ENCODE assay signal across 8 cellular contexts in the genomic region with DNA sequence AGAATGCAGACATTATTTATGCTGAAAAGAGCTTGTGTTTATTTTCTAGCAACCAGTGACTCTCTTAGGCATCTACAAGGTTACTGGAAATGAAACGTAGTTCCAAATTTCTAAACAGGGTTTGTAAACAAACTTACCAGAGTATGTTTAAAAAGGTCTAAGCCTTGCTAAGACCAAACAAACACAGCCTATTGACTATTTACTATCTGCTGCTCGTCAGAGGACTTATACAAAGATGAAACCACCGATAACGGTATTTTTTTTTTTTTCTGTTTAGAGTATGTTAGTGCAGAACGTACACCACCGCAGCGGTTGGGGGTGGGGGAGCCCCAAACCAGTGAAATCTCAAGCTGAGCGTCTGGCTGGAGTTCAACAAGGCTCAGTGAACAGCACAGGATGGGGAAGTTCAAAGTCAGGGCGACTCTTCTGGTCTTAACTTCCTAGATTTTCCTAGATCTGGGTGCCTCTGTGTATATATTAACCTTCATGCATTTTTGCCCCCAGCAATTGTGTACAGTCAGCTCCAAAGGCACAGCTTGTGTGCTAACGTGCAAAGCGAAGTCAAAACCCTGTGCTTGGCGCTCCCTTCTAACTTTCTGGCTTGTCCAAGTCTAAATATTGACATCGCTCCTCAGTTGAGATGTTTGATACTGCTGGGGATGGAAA. TPM values are rescaled to one million over a fixed set of nuclear protein-coding genes. Genes with fewer than 3 reads are reported as not detected.
A peak's percentile ranks its signal among the peaks of the same experiment; 100 is the strongest.
DNase-seq lines count a peak whose midpoint lies in the region; ATAC-seq and TF ChIP-seq lines count a peak whose summit lies in the region.

No MANE protein-coding gene starts in this region.

- peak overlapping the region; percentile 50 to 52 for H3K4me3 Mint-ChIP-seq in effector memory CD8-positive, alpha-beta T cell

- H3K9me3 Mint-ChIP-seq in effector memory CD8-positive, alpha-beta T cell = no peaks in the 10 kb centered on the region

- H3K27me3 ChIP-seq in transverse colon = no peaks in the 10 kb centered on the region

- H3K9me3 ChIP-seq in mesodermal cell (ENCODE audit: control insufficient read depth, low read length) = no peaks in the 10 kb centered on the region
- H3K9me3 ChIP-seq in transverse colon = no peaks in the 10 kb centered on the region

- no peak overlapping the region for H3K27ac Mint-ChIP-seq in effector memory CD8-positive, alpha-beta T cell

- H3K27ac ChIP-seq in mesodermal cell (ENCODE audit: low read depth, low read length, severe bottlenecking) (peak overlapping the region; percentile 98), transverse colon (peak overlapping the region; percentile 91 to 97 (median 95))

- TF ChIP-seq EP300 in transverse colon (IDR thresholded peaks at IDR 0.05; ENCODE audit: low read depth) = no peak

- ATAC-seq in HG02870 (IDR thresholded peaks at IDR 0.05; ENCODE audit: unreplicated experiment) = peak; percentile 65
- ATAC-seq in effector memory CD8-positive, alpha-beta T cell (replicated peaks) = peak; percentile 45
- ATAC-seq in HG03025 (IDR thresholded peaks at IDR 0.05; ENCODE audit: low FRiP score, unreplicated experiment) = no peak

- no peaks in the 10 kb centered on the region for H3K36me3 Mint-ChIP-seq in effector memory CD8-positive, alpha-beta T cell (ENCODE audit: insufficient read depth)

- H3K4me1 Mint-ChIP-seq in effector memory CD8-positive, alpha-beta T cell (ENCODE audit: low read depth in 2 of 2) = peaks cover 8 to 12% of the 10 kb centered on the region in 2 donors

- H3K4me3 ChIP-seq in mesodermal cell (ENCODE audit: extremely low read depth, insufficient read depth, low read length, poor library complexity, severe bottlenecking) (peak overlapping the region; percentile 76), transverse colon (peak overlapping the region; percentile 64 to 86 (median 83))

- DNase-seq in activated CD8-positive, alpha-beta memory T cell treated with anti-CD3 and anti-CD28 coated beads, Interleukin-2, amount 50 U/mL, for 48 hours = peak; percentile 50
- no peak for DNase-seq in activated CD8-positive, alpha-beta memory T cell treated with anti-CD3 and anti-CD28 coated beads for 24 hours
- DNase-seq in SKM-1 (lab: John Stamatoyannopoulos, UW; ENCODE audit: unreplicated experiment) = peak; percentile 68
- DNase-seq in effector memory CD8-positive, alpha-beta T cell = peak in 1 of 3 experiments; percentile 8
- peak; percentile 51 for DNase-seq in transverse colon

- intact Hi-C loops in transverse colon (cut with DNase I; ENCODE audit: low total_unique reads) = loop anchor here (5.0 kb wide), 1 partner anchor 35 kb away; no protein-coding TSS in a partner anchor

- WGBS in mesodermal cell (ENCODE audit: insufficient coverage in 2 of 2), 2 experiments = 68 to 71% methylated on average over 7 to 8 of the region's 13 CpGs
- 0% methylated on average over 1 to 13 of the region's 13 CpGs for WGBS in transverse colon (ENCODE audit: low coverage in 1 of 2), 2 donors

- TF ChIP-seq POLR2A in transverse colon (IDR thresholded peaks at IDR 0.05) = no peak

- H3K4me1 ChIP-seq in mesodermal cell (ENCODE audit: control insufficient read depth, insufficient read depth, low read length, poor library complexity, severe bottlenecking) (peaks cover 10% of the 10 kb centered on the region), transverse colon (peaks cover 0 to 28% (median 13%) of the 10 kb centered on the region in 4 donors)

- TF ChIP-seq CTCF in transverse colon (IDR thresholded peaks at IDR 0.05) = no peak

- peaks cover 67 to 82% of the 10 kb centered on the region in 2 donors for H3K27me3 Mint-ChIP-seq in effector memory CD8-positive, alpha-beta T cell

- in situ Hi-C loops in transverse colon (cut with MboI; ENCODE audit: low pct_ligation_motif_present in 1 of 4, low pct_unique_long_range_greater_than_20kb in 1 of 4, low sequenced_read_pairs in 3 of 4) = no loop called here

- H3K36me3 ChIP-seq in mesodermal cell (ENCODE audit: control insufficient read depth, insufficient read depth, low read length) (peaks cover 15% of the 10 kb centered on the region), transverse colon (no peaks in the 10 kb centered on the region)

RNA-seq across cellular contexts. Expression of a gene that starts 1.2 kb away (rescaled TPM):
- 44.2 TPM for polyA plus RNA-seq in mesodermal cell (2013, experiment 1 of 2)
- polyA plus RNA-seq in mesodermal cell (2013, experiment 2 of 2) = 45.3 TPM
- total RNA-seq in transverse colon = 10 to 100 TPM in 1 of 4 donors, 1 to 10 TPM in 3; 4.0 to 13.1 (median 9.0) TPM
